Comparison of ENCODE assay signal across 27 cellular contexts in the genomic region with DNA sequence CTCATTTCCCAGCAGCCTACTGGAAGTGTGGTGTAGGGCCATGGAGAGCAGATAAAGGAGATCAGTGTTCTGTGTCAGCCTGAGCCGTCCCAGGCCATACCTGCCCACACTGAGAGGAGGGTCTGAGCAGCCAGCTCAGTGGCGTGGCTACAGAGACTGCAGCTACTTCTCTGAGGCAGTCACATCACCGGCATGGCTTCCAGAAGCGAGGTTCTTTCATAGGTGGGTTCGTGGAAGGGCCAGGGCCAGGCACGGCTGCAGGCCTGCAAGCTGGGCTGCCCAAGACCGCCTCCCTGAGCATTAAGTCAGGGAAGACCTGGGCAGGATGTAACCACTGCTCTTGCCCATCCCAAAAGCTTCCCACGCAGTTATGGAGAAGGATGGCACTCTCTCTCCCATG. TPM values are rescaled to one million over a fixed set of nuclear protein-coding genes. Genes with fewer than 3 reads are reported as not detected.
"Had no signal": no experiment of that assay in that cellular context is flagged by ENCODE, and none has a peak within 500 bp of the region (broad histone marks: within the 10 kb centered on the region; RNA-seq: fewer than 3 reads in every experiment).

No MANE protein-coding gene starts in this region.

- H3K4me2 ChIP-seq: smooth muscle cell had no signal

- H3K9me3 ChIP-seq: left lung, pancreas, prostate gland, suprapubic skin, tibial nerve had no signal

- H3K27ac ChIP-seq: left lung, pancreas, prostate gland, suprapubic skin, tibial nerve had no signal

- H3K27me3 ChIP-seq: pancreas, tibial nerve had no signal

- ATAC-seq: activated CD4-positive, alpha-beta T cell treated with anti-CD3 and anti-CD28 coated beads for 36 hours; activated naive CD4-positive, alpha-beta T cell treated with anti-CD3 and anti-CD28 coated beads, Interleukin-2, amount 50 U/mL, for 72 hours; activated T-cell treated with anti-CD3 and anti-CD28 coated beads, Interleukin-2, amount 50 U/mL, for 72 hours; esophagus mucosa; left lung; pancreas had no signal

- H3K4me1 ChIP-seq: left lung, pancreas, prostate gland, suprapubic skin, tibial nerve had no signal

- H3K4me3 ChIP-seq: left lung, pancreas, prostate gland, smooth muscle cell, suprapubic skin, tibial nerve had no signal

- DNase-seq: activated B cell treated with CpG ODN at 0.5 μM for 24 hours; activated CD4-positive, alpha-beta T cell treated with anti-CD3 and anti-CD28 coated beads for 36 hours; activated naive CD4-positive, alpha-beta T cell; activated T-cell treated with anti-CD3 and anti-CD28 coated beads for 4 hours; activated T-cell treated with anti-CD3 and anti-CD28 coated beads, Interleukin-2, amount 50 U/mL, for 72 hours; cerebellar nuclear complex; cortex of kidney; head of caudate nucleus; hypothalamus; kidney glomerular epithelial cell; left lung; mammary epithelial cell; retina; stimulated activated CD4-positive, alpha-beta T cell treated with anti-CD3 and anti-CD28 coated beads, Interleukin-15, amount 100 ng/mL, for 24 hours; stimulated activated CD4-positive, alpha-beta T cell treated with anti-CD3 and anti-CD28 coated beads, Interleukin-2, amount 100 ng/mL, for 24 hours; stimulated activated naive CD4-positive, alpha-beta T cell; T-helper 1 cell had no signal

- H3K36me3 ChIP-seq: left lung, pancreas, prostate gland, suprapubic skin, tibial nerve had no signal

RNA-seq across cellular contexts. Expression of a gene that starts 34.9 kb away (rescaled TPM):
- total RNA-seq: activated B cell treated with CpG ODN at 0.5 μM for 24 hours, bronchial epithelial cell, mammary epithelial cell had no signal
- polyA plus RNA-seq: mammary epithelial cell had no signal

RNA-seq across cellular contexts. Expression of a gene that starts 48.8 kb away (rescaled TPM):
- total RNA-seq: activated B cell treated with CpG ODN at 0.5 μM for 24 hours; activated CD4-positive, alpha-beta T cell treated with anti-CD3 and anti-CD28 coated beads for 36 hours; activated naive CD4-positive, alpha-beta T cell treated with anti-CD3 and anti-CD28 coated beads, Interleukin-2, amount 50 U/mL, for 72 hours; activated T-cell treated with anti-CD3 and anti-CD28 coated beads, Interleukin-2, amount 50 U/mL, for 72 hours; bronchial epithelial cell; esophagus mucosa; left lung; mammary epithelial cell; mucosa of gallbladder; pancreas; prostate gland; smooth muscle cell; ureter had no signal
- polyA plus RNA-seq: mammary epithelial cell, pancreas, smooth muscle cell had no signal
